In the genomic region with DNA sequence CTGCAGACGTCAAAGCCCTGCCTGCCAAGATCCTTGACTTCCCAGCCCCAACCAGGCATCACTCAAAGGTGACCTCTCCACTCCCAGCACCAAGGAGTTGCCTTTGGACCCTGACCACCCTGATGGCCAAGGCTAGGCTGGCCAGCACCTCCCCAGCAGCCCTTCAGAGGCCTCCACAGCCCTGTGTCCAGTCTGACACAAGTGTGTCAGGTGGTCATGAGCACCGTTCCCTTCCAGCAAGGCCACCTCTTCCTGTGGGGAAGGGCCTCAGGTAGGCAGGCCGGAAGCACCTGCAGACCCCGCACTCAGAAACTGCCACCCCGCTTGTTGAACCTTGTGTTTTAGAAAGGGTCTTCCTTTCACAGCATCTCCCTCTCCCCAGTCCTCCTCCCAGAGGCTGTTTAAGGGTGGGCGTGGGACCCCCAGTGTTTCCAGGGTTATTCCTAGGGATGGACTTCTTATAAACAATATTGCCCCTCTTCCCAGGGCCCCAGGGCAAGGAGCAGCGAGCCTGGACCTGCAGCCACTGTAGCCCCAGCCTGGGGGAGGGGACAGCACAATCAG, we compare ENCODE assay signal across 16 cellular contexts. TPM values are rescaled to one million over a fixed set of nuclear protein-coding genes. Genes with fewer than 3 reads are reported as not detected.
DNase-seq lines count a peak whose midpoint lies in the region; ATAC-seq lines count a peak whose summit lies in the region.
"Had no signal": no experiment of that assay in that cellular context is flagged by ENCODE, and none has a peak within 500 bp of the region (broad histone marks: within the 10 kb centered on the region; RNA-seq: fewer than 3 reads in every experiment).

No MANE protein-coding gene starts in this region.

- no peaks in the 10 kb centered on the region for H4K20me1 ChIP-seq in BLaER1 treated with 17β-estradiol and CSF1 and Interleukin-3, amounts not matched to agents 10 nM and 100 nM
- no peaks in the 10 kb centered on the region for H4K20me1 ChIP-seq in Karpas-422 (ENCODE audit: insufficient read depth, low read depth, low read length)

- no peak overlapping the region for H4K91ac ChIP-seq in neuronal stem cell (ENCODE audit: low read depth, low read length, poor library complexity)

- no peak overlapping the region; a peak in 1 of 20 replicates for H3K4me3 ChIP-seq in BLaER1 treated with 17β-estradiol and CSF1 and Interleukin-3, amounts not matched to agents 10 nM and 100 nM
- H3K4me3 ChIP-seq in HUES6 (ENCODE audit: low read depth, low read length) (peak overlapping the region; percentile 53; the same call in 1 of the 2 replicates), neuronal stem cell (ENCODE audit: low read length in 2 of 2) (no peak overlapping the region), Karpas-422 (ENCODE audit: low read length) (no peak overlapping the region)

- H3K79me2 ChIP-seq in Karpas-422 (ENCODE audit: low read length), result no peaks in the 10 kb centered on the region

- H3K9me2 ChIP-seq in Karpas-422 (replicated peaks; ENCODE audit: insufficient read depth, low read length), result no peaks in the 10 kb centered on the region
- H3K9me2 ChIP-seq: SK-N-SH had no signal

- peak overlapping the region; percentile 99 for H3K18ac ChIP-seq in neuronal stem cell (ENCODE audit: low read length)

- H3K79me1 ChIP-seq in neuronal stem cell (ENCODE audit: low read depth, low read length), result peaks cover 2% of the 10 kb centered on the region

- H3K9ac ChIP-seq in BLaER1 treated with 17β-estradiol and CSF1 and Interleukin-3, amounts not matched to agents 10 nM and 100 nM, result peak overlapping the region in 9 of 11 experiments; percentile 81 to 93 (median 91); a peak in 15 of 22 replicates
- H3K9ac ChIP-seq in HUES6 (ENCODE audit: low read length) (no peak overlapping the region), neuronal stem cell (ENCODE audit: low read depth, low read length, poor library complexity) (no peak overlapping the region), Karpas-422 (ENCODE audit: low read length) (no peak overlapping the region)
- H3K9ac ChIP-seq: SK-N-SH had no signal

- H3K27me3 ChIP-seq in BLaER1 treated with 17β-estradiol and CSF1 and Interleukin-3, amounts not matched to agents 10 nM and 100 nM, result no peaks in the 10 kb centered on the region
- H3K27me3 ChIP-seq in HUES6 (ENCODE audit: control insufficient read depth, insufficient read depth, low read length) (no peaks in the 10 kb centered on the region), neuronal stem cell (ENCODE audit: control insufficient read depth in 3 of 3, insufficient read depth in 3 of 3, low read depth in 1 of 3, low read length in 3 of 3) (no peaks in the 10 kb centered on the region), Karpas-422 (ENCODE audit: low read length) (no peaks in the 10 kb centered on the region; the same call in 1 of the 2 replicates)

- WGBS in neuronal stem cell (ENCODE audit: extremely low coverage in 2 of 2, insufficient read length in 2 of 2, insufficient replicate concordance in 1 of 2), 2 donors, result no CpG with 5 or more reads among the region's 7 CpGs

- peak overlapping the region; percentile 1 for H3K14ac ChIP-seq in neuronal stem cell (ENCODE audit: low read length)

- no peak for DNase-seq in effector memory CD8-positive, alpha-beta T cell
- no peak for DNase-seq in neuronal stem cell (ENCODE audit: low spot score)
- no peak for DNase-seq in Karpas-422
- DNase-seq: activated CD4-positive, alpha-beta memory T cell treated with anti-CD3 and anti-CD28 coated beads, Interleukin-2, amount 10 ng/mL, durations not matched to agents 7 days and 5 days; anterior cingulate cortex; erythroblast; kidney glomerular epithelial cell; NCI-H2029; NCI-H524 treated with DMSO at 0.1 percent for 48 hours; SK-N-SH had no signal

- H3K4me2 ChIP-seq in BLaER1 treated with 17β-estradiol and CSF1 and Interleukin-3, amounts not matched to agents 10 nM and 100 nM, result peak overlapping the region; percentile 89 to 100 (median 97); a peak in 21 of 22 replicates
- peak overlapping the region; percentile 66 for H3K4me2 ChIP-seq in neuronal stem cell (ENCODE audit: insufficient read depth, low read length, poor library complexity, severe bottlenecking)
- H3K4me2 ChIP-seq in Karpas-422 (ENCODE audit: low read depth, low read length, poor library complexity, severe bottlenecking), result no peak overlapping the region
- H3K4me2 ChIP-seq: SK-N-SH had no signal

- H2AK5ac ChIP-seq in neuronal stem cell (ENCODE audit: low read depth, low read length), result peak overlapping the region; percentile 49

- peak overlapping the region in 1 of 2 donors; percentile 85 for H3K4me3 Mint-ChIP-seq in effector memory CD8-positive, alpha-beta T cell
- H3K4me3 Mint-ChIP-seq: activated CD4-positive, alpha-beta memory T cell treated with anti-CD3 and anti-CD28 coated beads, Interleukin-2, amount 10 ng/mL, durations not matched to agents 7 days and 5 days had no signal

- H3K4me1 ChIP-seq in BLaER1 treated with 17β-estradiol and CSF1 and Interleukin-3, amounts not matched to agents 10 nM and 100 nM, result peaks cover 65 to 94% (median 74%) of the 10 kb centered on the region in 10 experiments
- H3K4me1 ChIP-seq in HUES6 (ENCODE audit: control insufficient read depth, insufficient read depth, low read length), result peaks cover 54% of the 10 kb centered on the region
- peaks cover 32 to 43% of the 10 kb centered on the region in 2 donors for H3K4me1 ChIP-seq in neuronal stem cell (ENCODE audit: control insufficient read depth in 2 of 2, insufficient read depth in 1 of 2, low read depth in 1 of 2, low read length in 2 of 2)
- peaks cover 26% of the 10 kb centered on the region for H3K4me1 ChIP-seq in Karpas-422 (ENCODE audit: low read length)

- H3K36me3 Mint-ChIP-seq in effector memory CD8-positive, alpha-beta T cell (ENCODE audit: insufficient read depth), result no peaks in the 10 kb centered on the region

- no peak overlapping the region for H3K4ac ChIP-seq in neuronal stem cell (ENCODE audit: low read length)

- peak overlapping the region; percentile 30 to 85 for H3K27ac Mint-ChIP-seq in effector memory CD8-positive, alpha-beta T cell
- H3K27ac Mint-ChIP-seq: activated CD4-positive, alpha-beta memory T cell treated with anti-CD3 and anti-CD28 coated beads, Interleukin-2, amount 10 ng/mL, durations not matched to agents 7 days and 5 days had no signal

- peaks cover 0 to 32% (median 17%) of the 10 kb centered on the region in 11 experiments; a peak in 15 of 22 replicates for H3K9me3 ChIP-seq in BLaER1 treated with 17β-estradiol and CSF1 and Interleukin-3, amounts not matched to agents 10 nM and 100 nM (replicated peaks in 1 of 11)
- H3K9me3 ChIP-seq in HUES6 (ENCODE audit: control insufficient read depth, insufficient read depth, low read depth, low read length) (peaks cover under 1% of the 10 kb centered on the region; the same call in 1 of the 2 replicates), neuronal stem cell (replicated peaks in 1 of 2; ENCODE audit: control insufficient read depth in 2 of 2, insufficient read depth in 1 of 2, low read depth in 1 of 2, low read length in 2 of 2) (no peaks in the 10 kb centered on the region), Karpas-422 (ENCODE audit: low read length) (no peaks in the 10 kb centered on the region)
- H3K9me3 ChIP-seq: SK-N-SH had no signal

- H3K23ac ChIP-seq in neuronal stem cell (ENCODE audit: low read depth, low read length, poor library complexity), result peak overlapping the region; percentile 23

- peak overlapping the region; percentile 8 for H2BK12ac ChIP-seq in neuronal stem cell (ENCODE audit: low read length)

- no peak for ATAC-seq in effector memory CD8-positive, alpha-beta T cell (replicated peaks)
- ATAC-seq in HG03378 (IDR thresholded peaks at IDR 0.05; ENCODE audit: unreplicated experiment) (no peak), GM19395 (IDR thresholded peaks at IDR 0.05; ENCODE audit: unreplicated experiment) (no peak), GM21529 (IDR thresholded peaks at IDR 0.05; ENCODE audit: unreplicated experiment) (no peak)

- H2BK120ac ChIP-seq in neuronal stem cell (ENCODE audit: low read depth, low read length), result peak overlapping the region; percentile 97

- H3K4me1 Mint-ChIP-seq in effector memory CD8-positive, alpha-beta T cell (ENCODE audit: low read depth in 2 of 2), result peaks cover 9 to 12% of the 10 kb centered on the region in 2 donors

- no peaks in the 10 kb centered on the region for H3K36me3 ChIP-seq in BLaER1 treated with 17β-estradiol and CSF1 and Interleukin-3, amounts not matched to agents 10 nM and 100 nM
- H3K36me3 ChIP-seq in HUES6 (ENCODE audit: control insufficient read depth, insufficient read depth, low read length) (no peaks in the 10 kb centered on the region), neuronal stem cell (replicated peaks in 1 of 2; ENCODE audit: control insufficient read depth in 2 of 2, insufficient read depth in 2 of 2, low read length in 2 of 2) (no peaks in the 10 kb centered on the region), Karpas-422 (ENCODE audit: insufficient read depth, low read length) (no peaks in the 10 kb centered on the region)

- H3K27ac ChIP-seq in BLaER1 treated with 17β-estradiol and CSF1 and Interleukin-3, amounts not matched to agents 10 nM and 100 nM, result peak overlapping the region in 10 of 11 experiments; percentile 84 to 99 (median 96); a peak in 18 of 22 replicates
- H3K27ac ChIP-seq in HUES6 (ENCODE audit: low read depth, low read length), result no peak overlapping the region; the same call in 1 of the 2 replicates
- H3K27ac ChIP-seq in neuronal stem cell (replicated peaks; ENCODE audit: low read length), result no peak overlapping the region
- H3K27ac ChIP-seq in Karpas-422 (ENCODE audit: low read length), result no peak overlapping the region

- H2AFZ ChIP-seq in neuronal stem cell (ENCODE audit: low read length) (peak overlapping the region; percentile 91), Karpas-422 (ENCODE audit: low read length) (no peak overlapping the region)

- H3K27me3 Mint-ChIP-seq in effector memory CD8-positive, alpha-beta T cell, result peaks cover 2 to 36% of the 10 kb centered on the region in 2 donors

- peak overlapping the region; percentile 26 for H2BK15ac ChIP-seq in neuronal stem cell (ENCODE audit: low read length)

- H3K9me3 Mint-ChIP-seq in effector memory CD8-positive, alpha-beta T cell, result no peaks in the 10 kb centered on the region
- H3K9me3 Mint-ChIP-seq: activated CD4-positive, alpha-beta memory T cell treated with anti-CD3 and anti-CD28 coated beads, Interleukin-2, amount 10 ng/mL, durations not matched to agents 7 days and 5 days; activated T-helper 1 cell treated with anti-CD3 and anti-CD28 coated beads, Interleukin-12 subunit alpha, Interleukin-12 subunit beta, Interleukin-2, Interleukin-4 antibody, amounts not matched to agents 30 ng/mL and 10 ng/mL and 1 ng/mL, durations not matched to agents 14 hours and 24 hours and 36 hours had no signal

- no peak overlapping the region for H4K8ac ChIP-seq in neuronal stem cell (ENCODE audit: low read depth, low read length)

- peak overlapping the region; percentile 99 for H2BK5ac ChIP-seq in neuronal stem cell (ENCODE audit: low read length)

RNA-seq across cellular contexts. Expression of gene INF2, which starts 13.2 kb away (rescaled TPM):
- 19.0 TPM for polyA plus RNA-seq in neuronal stem cell (2013, experiment 1 of 2)
- 19.6 TPM for polyA plus RNA-seq in neuronal stem cell (2013, experiment 2 of 2)
- 2.3 and 4.4 TPM in 2 replicates for total RNA-seq in Karpas-422 (2014; rRNA removed; shearing (Covaris generic); ENCODE audit: low replicate concordance)

RNA-seq across cellular contexts. Expression of gene ADSS1, which starts 47.8 kb away (rescaled TPM):
- polyA plus RNA-seq in neuronal stem cell (2013, experiment 1 of 2), result 23.8 TPM
- 21.4 TPM for polyA plus RNA-seq in neuronal stem cell (2013, experiment 2 of 2)
- 2.8 and 5.3 TPM in 2 replicates for total RNA-seq in Karpas-422 (2014; rRNA removed; shearing (Covaris generic); ENCODE audit: low replicate concordance)

Comparison
In these comparisons a context has a peak if more than half of its experiments do, and no peak if none do; other contexts are left out.
1. H3K27ac ChIP-seq: peak in BLaER1 treated with 17β-estradiol and CSF1 and Interleukin-3, amounts not matched to agents 10 nM and 100 nM (10 of 11); none in HUES6 (single experiment), neuronal stem cell (single experiment) and Karpas-422 (single experiment).
2. H3K9ac ChIP-seq: peak in BLaER1 treated with 17β-estradiol and CSF1 and Interleukin-3, amounts not matched to agents 10 nM and 100 nM (9 of 11); none in HUES6 (single experiment), neuronal stem cell (single experiment) and Karpas-422 (single experiment).